In genomic region chr4:31905363-31905762, GRCh38 we compare ENCODE assay signal across 23 cellular contexts.
A peak's percentile ranks its signal among the peaks of the same experiment; 100 is the strongest.
DNase-seq lines count a peak whose midpoint lies in the region; ATAC-seq, FAIRE-seq and TF ChIP-seq lines count a peak whose summit lies in the region.
"Had no signal": no experiment of that assay in that cellular context is flagged by ENCODE, and none has a peak within 500 bp of the region (broad histone marks: within the 10 kb centered on the region; RNA-seq: fewer than 3 reads in every experiment).

No MANE protein-coding gene starts in this region.

- TF ChIP-seq CTCF in Caco-2 (IDR thresholded peaks at IDR 0.05; ENCODE audit: insufficient read depth in 1 of 2, low read depth in 1 of 2, low read length in 1 of 2, severe bottlenecking in 1 of 2, unreplicated experiment in 1 of 2) (no peak), hepatocyte (IDR thresholded peaks at IDR 0.05; ENCODE audit: poor library complexity) (no peak), mucosa of descending colon (IDR thresholded peaks at IDR 0.05) (no peak), transverse colon (IDR thresholded peaks at IDR 0.05) (no peak)

- H4K20me1 ChIP-seq in hepatocyte (ENCODE audit: insufficient read depth, poor library complexity, severe bottlenecking): no peaks in the 10 kb centered on the region
- H4K20me1 ChIP-seq: BLaER1 treated with 17β-estradiol and CSF1 and Interleukin-3, amounts not matched to agents 10 nM and 100 nM had no signal

- H3K27ac Mint-ChIP-seq in Caco-2 (ENCODE audit: unreplicated experiment): peak overlapping the region; percentile 59
- H3K27ac Mint-ChIP-seq: B cell; CD4-positive, alpha-beta T cell; CD8-positive, alpha-beta T cell had no signal

- peaks cover 15% of the 10 kb centered on the region for H3K4me1 ChIP-seq in Caco-2
- H3K4me1 ChIP-seq in hepatocyte (ENCODE audit: insufficient read depth): no peaks in the 10 kb centered on the region
- H3K4me1 ChIP-seq in mucosa of descending colon (ENCODE audit: low read depth): no peaks in the 10 kb centered on the region
- H3K4me1 ChIP-seq in transverse colon: no peaks in the 10 kb centered on the region
- H3K4me1 ChIP-seq: A549 had no signal

- peaks cover 24% of the 10 kb centered on the region for H3K9me3 ChIP-seq in Caco-2
- no peaks in the 10 kb centered on the region for H3K9me3 ChIP-seq in hepatocyte (ENCODE audit: low read depth)
- peaks cover 7% of the 10 kb centered on the region for H3K9me3 ChIP-seq in mucosa of descending colon
- peaks cover 0 to 8% of the 10 kb centered on the region in 2 donors for H3K9me3 ChIP-seq in transverse colon
- H3K9me3 ChIP-seq: A549 had no signal

- H3K4me3 ChIP-seq in Caco-2 (ENCODE audit: low read depth, low read length): no peak overlapping the region
- H3K4me3 ChIP-seq in hepatocyte: no peak overlapping the region
- no peak overlapping the region for H3K4me3 ChIP-seq in mucosa of descending colon
- no peak overlapping the region for H3K4me3 ChIP-seq in transverse colon
- H3K4me3 ChIP-seq: A549; BLaER1 treated with 17β-estradiol and CSF1 and Interleukin-3, amounts not matched to agents 10 nM and 100 nM; GM12878 had no signal

- 65% methylated on average over 3 of the region's 3 CpGs for WGBS in hepatocyte (ENCODE audit: low lambda C conversion rate, missing lambda C conversion rate)
- 29 to 50% methylated on average over 1 to 3 of the region's 3 CpGs for WGBS in transverse colon (ENCODE audit: low coverage in 1 of 2), 2 donors

- DNase-seq in Caco-2 (peak; percentile 32 to 35), hepatocyte (ENCODE audit: low spot score) (peak; percentile 8), mucosa of descending colon (peak in 1 of 3 donors; percentile 35), HTR-8/SVneo (ENCODE audit: insufficient read length, low spot score) (no peak), NCI-H2081 (lab: John Stamatoyannopoulos, UW) (no peak), transverse colon (no peak)
- DNase-seq: AML-193; CD4-positive, alpha-beta T cell; CD8-positive, alpha-beta T cell; DMS 273 treated with DMSO at 0.1 percent for 48 hours; DMS153; DMS53; DMS79; DND-41; EL; GDM1 had no signal

- no TSS peak for BruUV-seq in Caco-2 (replicated peaks; lab: Mats Ljungman, UMichigan)

- H3K27ac ChIP-seq in hepatocyte (no peak overlapping the region), transverse colon (no peak overlapping the region)
- H3K27ac ChIP-seq: A549; BLaER1 treated with 17β-estradiol and CSF1 and Interleukin-3, amounts not matched to agents 10 nM and 100 nM; C4-2B had no signal

- H2AFZ ChIP-seq in hepatocyte: no peak overlapping the region

- no peak overlapping the region for H3K4me3 Mint-ChIP-seq in Caco-2 (ENCODE audit: unreplicated experiment)
- H3K4me3 Mint-ChIP-seq: B cell; CD4-positive, alpha-beta T cell; CD8-positive, alpha-beta T cell had no signal

- intact Hi-C loops in Caco-2 (cut with micrococcal nuclease; ENCODE audit: unreplicated experiment) (no loop called here), mucosa of descending colon (cut with DNase I, micrococcal nuclease) (no loop called here), transverse colon (cut with DNase I; ENCODE audit: low total_unique reads) (no loop called here)

- POLR2A ChIA-PET in Caco-2 (lab: Charles Lee): no interaction called here

- CTCF ChIA-PET in Caco-2 (lab: Charles Lee): no interaction called here

- H3K27me3 Mint-ChIP-seq in Caco-2 (ENCODE audit: insufficient read depth, unreplicated experiment): no peaks in the 10 kb centered on the region
- H3K27me3 Mint-ChIP-seq: B cell; CD4-positive, alpha-beta T cell had no signal

- H3K79me2 ChIP-seq in hepatocyte: no peaks in the 10 kb centered on the region

- peaks cover 7% of the 10 kb centered on the region for H3K4me1 Mint-ChIP-seq in Caco-2 (ENCODE audit: low read depth, unreplicated experiment)
- H3K4me1 Mint-ChIP-seq: B cell had no signal

- no peak for TF ChIP-seq EP300 in transverse colon (IDR thresholded peaks at IDR 0.05; ENCODE audit: low read depth)

- in situ Hi-C loops in transverse colon (cut with MboI; ENCODE audit: low pct_ligation_motif_present in 1 of 4, low pct_unique_long_range_greater_than_20kb in 1 of 4, low sequenced_read_pairs in 3 of 4): no loop called here

- H3K4me2 ChIP-seq in hepatocyte: no peak overlapping the region
- H3K4me2 ChIP-seq: A549; BLaER1 treated with 17β-estradiol and CSF1 and Interleukin-3, amounts not matched to agents 10 nM and 100 nM had no signal

- H3K36me3 ChIP-seq in Caco-2 (ENCODE audit: control insufficient read depth, insufficient read depth, low read length): no peaks in the 10 kb centered on the region
- no peaks in the 10 kb centered on the region for H3K36me3 ChIP-seq in hepatocyte (replicated peaks; ENCODE audit: insufficient read depth, low read depth)
- H3K36me3 ChIP-seq in mucosa of descending colon (ENCODE audit: low read depth): no peaks in the 10 kb centered on the region
- no peaks in the 10 kb centered on the region for H3K36me3 ChIP-seq in transverse colon
- H3K36me3 ChIP-seq: BLaER1 treated with 17β-estradiol and CSF1 and Interleukin-3, amounts not matched to agents 10 nM and 100 nM had no signal

- TF ChIP-seq POLR2A in transverse colon (IDR thresholded peaks at IDR 0.05): no peak

- no peaks in the 10 kb centered on the region for H3K36me3 Mint-ChIP-seq in Caco-2 (ENCODE audit: insufficient read depth, unreplicated experiment)
- H3K36me3 Mint-ChIP-seq: CD8-positive, alpha-beta T cell had no signal

- H3K9me3 Mint-ChIP-seq in Caco-2 (ENCODE audit: unreplicated experiment): peaks cover 9% of the 10 kb centered on the region

- FAIRE-seq in HTR-8/SVneo (lab: Jason Lieb, UNC): no peak
- FAIRE-seq: A549, GM12878, GM12892, GM18507 had no signal

- peak; percentile 60 for ATAC-seq in mucosa of descending colon
- ATAC-seq: A549; CD8-positive, alpha-beta T cell; GM12878 had no signal

- no peaks in the 10 kb centered on the region for H3K9me2 ChIP-seq in hepatocyte (replicated peaks; ENCODE audit: insufficient read depth)

- H3K27me3 ChIP-seq in Caco-2 (replicated peaks; ENCODE audit: control insufficient read depth, insufficient read depth, low read length) (no peaks in the 10 kb centered on the region), hepatocyte (no peaks in the 10 kb centered on the region), transverse colon (no peaks in the 10 kb centered on the region)
- H3K27me3 ChIP-seq: BLaER1 treated with 17β-estradiol and CSF1 and Interleukin-3, amounts not matched to agents 10 nM and 100 nM had no signal

Comparison
In these comparisons a context has a peak if more than half of its experiments do, and no peak if none do; other contexts are left out.
1. DNase-seq: peak in Caco-2 (2 of 2) and hepatocyte (single experiment); none in HTR-8/SVneo (single experiment), NCI-H2081 (0 of 2) and transverse colon (single experiment).